ENCODE assay signal across 1 cellular context in genomic region chr16:85352221-85352620, GRCh38.
TF ChIP-seq lines count a peak whose summit lies in the region.

No MANE protein-coding gene starts in this region.

TF ChIP-seq in endothelial cell of umbilical vein, 7 proteins besides CTCF, POLR2A, EP300 and RAD21 (continued from another document):
- TF ChIP-seq MYC (IDR thresholded peaks at IDR 0.05; ENCODE audit: low read depth, low read length) (no peak), POLR2AphosphoS5 (IDR thresholded peaks at IDR 0.05; ENCODE audit: insufficient read depth, low read depth, low read length) (no peak), GATA2 (IDR thresholded peaks at IDR 0.05; ENCODE audit: insufficient read depth, insufficient read length, low read depth, low read length) (no peak), JUN (IDR thresholded peaks at IDR 0.05; ENCODE audit: borderline replicate concordance, insufficient read depth, insufficient read length, low read depth) (no peak), MAX (IDR thresholded peaks at IDR 0.05; ENCODE audit: insufficient read depth, insufficient read length) (no peak)
